In the genomic region with DNA sequence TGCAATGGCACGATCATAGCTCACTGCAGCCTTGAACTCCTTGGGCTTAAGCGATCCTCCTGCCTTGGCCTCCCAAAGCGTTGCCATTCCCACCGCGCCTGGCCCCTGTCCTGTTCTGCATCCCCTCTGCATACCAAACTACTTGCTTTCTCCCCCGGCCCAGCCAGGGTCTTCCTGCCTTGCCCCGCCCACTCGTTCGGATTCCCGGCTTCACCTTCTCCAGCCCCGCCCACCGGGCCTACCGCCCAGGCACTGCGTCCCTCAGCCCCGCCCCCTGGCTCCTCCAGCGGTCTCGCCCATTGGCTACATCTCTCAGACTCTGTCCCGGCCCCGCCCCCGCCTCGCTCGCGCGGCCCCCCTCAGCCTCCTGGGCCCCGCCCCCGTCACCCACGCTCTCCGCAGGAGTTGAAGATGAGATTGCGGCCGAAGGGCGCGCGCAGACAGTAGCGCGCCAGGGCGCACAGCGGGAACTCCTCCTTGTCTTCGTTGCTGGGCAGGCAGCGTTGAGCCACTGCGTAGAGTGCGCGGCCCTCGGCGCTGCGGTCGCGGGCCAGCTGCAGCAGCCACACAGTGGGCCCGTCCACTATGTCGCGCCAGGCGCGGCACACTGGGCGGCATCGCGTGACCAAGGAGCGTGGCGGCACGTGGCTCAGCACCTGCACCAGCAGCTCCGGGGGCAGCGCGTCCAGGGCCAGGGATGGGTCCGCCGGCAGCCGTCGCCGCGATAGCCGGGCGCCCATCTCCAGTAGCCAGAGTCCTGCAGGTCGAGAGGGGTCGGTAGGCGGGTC, we compare ENCODE assay signal across 8 cellular contexts. TPM values are rescaled to one million over a fixed set of nuclear protein-coding genes. Genes with fewer than 3 reads are reported as not detected.
DNase-seq lines count a peak whose midpoint lies in the region; ATAC-seq lines count a peak whose summit lies in the region.

No MANE protein-coding gene starts in this region.

- H3K9me3 ChIP-seq in ES-I3 (ENCODE audit: control insufficient read depth, insufficient read depth, low read length), result no peaks in the 10 kb centered on the region

- peak overlapping the region; percentile 66 for H3K9ac ChIP-seq in ES-I3 (ENCODE audit: low read depth, low read length)

- H3K36me3 ChIP-seq in ES-I3 (ENCODE audit: insufficient read depth, low read length), result no peaks in the 10 kb centered on the region

- no peak for ATAC-seq in GM21786 (IDR thresholded peaks at IDR 0.05; ENCODE audit: unreplicated experiment)

- DNase-seq in NCI-H2196 treated with DMSO at 0.1 percent for 48 hours (lab: John Stamatoyannopoulos, UW; ENCODE audit: unreplicated experiment) (peak; percentile 75), activated T-cell treated with anti-CD3 and anti-CD28 coated beads for 1 hour (ENCODE audit: low read depth) (peak; percentile 71), epidermal melanocyte (ENCODE audit: insufficient read length, low spot score) (peak; percentile 60), mesenteric fat pad (ENCODE audit: low spot score) (peak; percentile 93), RPMI8226 (no peak)
- peak; percentile 66 for DNase-seq in stimulated activated CD8-positive, alpha-beta memory T cell treated with anti-CD3 and anti-CD28 coated beads, Interleukin-12 subunit alpha, Interleukin-12 subunit beta, amount 100 ng/mL, for 1 hour (ENCODE audit: low read depth)

- H3K4me1 ChIP-seq in ES-I3 (ENCODE audit: insufficient read depth, low read length), result no peaks in the 10 kb centered on the region

RNA-seq across cellular contexts. Expression of a gene that starts 19.0 kb away (rescaled TPM):
- 38.6 TPM for total RNA-seq in mesenteric fat pad

RNA-seq across cellular contexts. Expression of a gene that starts 19.2 kb away (rescaled TPM):
- total RNA-seq in mesenteric fat pad, result 14.0 TPM

RNA-seq across cellular contexts. Expression of a gene that starts 25.8 kb away (rescaled TPM):
- 28.4 TPM for total RNA-seq in mesenteric fat pad

RNA-seq across cellular contexts. Expression of a gene that starts 37.8 kb away (rescaled TPM):
- total RNA-seq in mesenteric fat pad, result not detected

RNA-seq across cellular contexts. Expression of a gene that starts 50.0 kb away (rescaled TPM):
- total RNA-seq in mesenteric fat pad, result 24.2 TPM
